Comparison of ENCODE assay signal across 37 cellular contexts in the genomic region with DNA sequence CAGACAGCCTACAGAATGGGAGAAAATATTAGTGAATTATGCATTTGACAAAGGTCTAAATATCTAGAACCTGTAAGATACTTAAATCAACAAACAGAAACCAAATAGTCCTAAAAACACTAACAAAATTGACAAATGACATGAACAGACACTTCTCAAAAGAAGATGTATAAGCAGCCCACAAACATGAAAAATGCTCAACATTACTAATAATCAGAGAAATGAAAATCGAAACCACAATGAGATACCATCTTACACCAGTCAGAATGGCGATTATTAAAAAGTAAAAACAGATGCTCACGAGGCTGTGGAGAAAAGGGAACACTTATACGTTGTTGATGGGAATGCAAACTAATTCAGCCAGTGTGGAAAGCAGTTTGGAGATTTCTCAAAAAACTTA.
"Had no signal": no experiment of that assay in that cellular context is flagged by ENCODE, and none has a peak within 500 bp of the region (broad histone marks: within the 10 kb centered on the region; RNA-seq: fewer than 3 reads in every experiment).

No MANE protein-coding gene starts in this region.

- H3K4me3 ChIP-seq: adrenal gland, body of pancreas, breast epithelium, colonic mucosa had no signal

- ATAC-seq: activated CD4-positive, alpha-beta T cell treated with anti-CD3 and anti-CD28 coated beads for 36 hours; activated CD4-positive, CD25-positive, alpha-beta regulatory T cell treated with anti-CD3 and anti-CD28 coated beads, Interleukin-2, amount 50 U/mL, for 24 hours; activated CD8-positive, alpha-beta memory T cell treated with anti-CD3 and anti-CD28 coated beads, Interleukin-2, amount 10 ng/mL, durations not matched to agents 7 days and 5 days; activated CD8-positive, alpha-beta T cell treated with anti-CD3 and anti-CD28 coated beads, Interleukin-2, amount 10 ng/mL, durations not matched to agents 7 days and 5 days; activated naive CD4-positive, alpha-beta T cell treated with anti-CD3 and anti-CD28 coated beads, Interleukin-2, amount 50 U/mL, for 72 hours; body of pancreas; WTC11 had no signal

- H3K36me3 Mint-ChIP-seq: activated CD8-positive, alpha-beta memory T cell treated with anti-CD3 and anti-CD28 coated beads, Interleukin-2, amount 10 ng/mL, durations not matched to agents 7 days and 5 days; activated naive CD4-positive, alpha-beta T cell treated with anti-CD3 and anti-CD28 coated beads, Interleukin-2, amount 50 U/mL, for 72 hours; activated naive CD8-positive, alpha-beta T cell treated with anti-CD3 and anti-CD28 coated beads for 36 hours had no signal

- H3K27me3 Mint-ChIP-seq: activated CD4-positive, alpha-beta memory T cell treated with anti-CD3 and anti-CD28 coated beads, Interleukin-2, amount 10 ng/mL, durations not matched to agents 7 days and 5 days; activated CD4-positive, alpha-beta T cell treated with anti-CD3 and anti-CD28 coated beads for 36 hours; activated CD4-positive, alpha-beta T cell treated with anti-CD3 and anti-CD28 coated beads, Interleukin-2, amount 10 ng/mL, durations not matched to agents 7 days and 5 days; activated CD8-positive, alpha-beta memory T cell treated with anti-CD3 and anti-CD28 coated beads, Interleukin-2, amount 10 ng/mL, durations not matched to agents 7 days and 5 days; activated naive CD8-positive, alpha-beta T cell treated with anti-CD3 and anti-CD28 coated beads for 36 hours; activated T-cell treated with anti-CD3 and anti-CD28 coated beads, Interleukin-2, amount 50 U/mL, for 24 hours had no signal

- H3K27ac Mint-ChIP-seq: activated CD4-positive, alpha-beta memory T cell treated with anti-CD3 and anti-CD28 coated beads, Interleukin-2, amount 10 ng/mL, durations not matched to agents 7 days and 5 days; activated CD4-positive, alpha-beta T cell treated with anti-CD3 and anti-CD28 coated beads for 36 hours; activated CD4-positive, alpha-beta T cell treated with anti-CD3 and anti-CD28 coated beads, Interleukin-2, amount 10 ng/mL, durations not matched to agents 7 days and 5 days; activated CD8-positive, alpha-beta memory T cell treated with anti-CD3 and anti-CD28 coated beads, Interleukin-2, amount 10 ng/mL, durations not matched to agents 7 days and 5 days; activated CD8-positive, alpha-beta T cell treated with anti-CD3 and anti-CD28 coated beads, Interleukin-2, amount 10 ng/mL, durations not matched to agents 7 days and 5 days; activated naive CD4-positive, alpha-beta T cell treated with anti-CD3 and anti-CD28 coated beads for 36 hours; activated naive CD4-positive, alpha-beta T cell treated with anti-CD3 and anti-CD28 coated beads, Interleukin-2, amount 50 U/mL, for 72 hours; activated naive CD8-positive, alpha-beta T cell treated with anti-CD3 and anti-CD28 coated beads for 36 hours; activated T-cell treated with anti-CD3 and anti-CD28 coated beads, Interleukin-2, amount 50 U/mL, for 24 hours; T-helper 2 cell treated with Interferon-gamma antibody and Interleukin-4, amounts not matched to agents 5 μg/mL and 100 μg/mL, for 36 hours; WTC11 had no signal

- H3K36me3 ChIP-seq: adrenal gland, brain microvascular endothelial cell, breast epithelium, colonic mucosa, WERI-Rb-1 had no signal

- H3K4me1 ChIP-seq: adrenal gland, body of pancreas, breast epithelium, colonic mucosa had no signal

- H3K4me3 Mint-ChIP-seq: activated CD4-positive, alpha-beta memory T cell treated with anti-CD3 and anti-CD28 coated beads, Interleukin-2, amount 10 ng/mL, durations not matched to agents 7 days and 5 days; activated CD4-positive, alpha-beta T cell treated with anti-CD3 and anti-CD28 coated beads for 36 hours; activated CD4-positive, alpha-beta T cell treated with anti-CD3 and anti-CD28 coated beads, Interleukin-2, amount 10 ng/mL, durations not matched to agents 7 days and 5 days; activated CD8-positive, alpha-beta memory T cell treated with anti-CD3 and anti-CD28 coated beads, Interleukin-2, amount 10 ng/mL, durations not matched to agents 7 days and 5 days; activated CD8-positive, alpha-beta T cell treated with anti-CD3 and anti-CD28 coated beads, Interleukin-2, amount 10 ng/mL, durations not matched to agents 7 days and 5 days; activated naive CD4-positive, alpha-beta T cell treated with anti-CD3 and anti-CD28 coated beads for 36 hours; activated naive CD8-positive, alpha-beta T cell treated with anti-CD3 and anti-CD28 coated beads for 36 hours; activated T-cell treated with anti-CD3 and anti-CD28 coated beads, Interleukin-2, amount 50 U/mL, for 24 hours; T-helper 2 cell treated with Interferon-gamma antibody and Interleukin-4, amounts not matched to agents 5 μg/mL and 100 μg/mL, for 36 hours; WTC11 had no signal

- H3K4me1 Mint-ChIP-seq: activated CD4-positive, alpha-beta memory T cell treated with anti-CD3 and anti-CD28 coated beads, Interleukin-2, amount 10 ng/mL, durations not matched to agents 7 days and 5 days; activated CD4-positive, alpha-beta T cell treated with anti-CD3 and anti-CD28 coated beads for 36 hours; activated CD4-positive, alpha-beta T cell treated with anti-CD3 and anti-CD28 coated beads, Interleukin-2, amount 10 ng/mL, durations not matched to agents 7 days and 5 days; activated CD8-positive, alpha-beta memory T cell treated with anti-CD3 and anti-CD28 coated beads, Interleukin-2, amount 10 ng/mL, durations not matched to agents 7 days and 5 days; activated naive CD8-positive, alpha-beta T cell treated with anti-CD3 and anti-CD28 coated beads for 36 hours had no signal

- DNase-seq: activated CD4-positive, alpha-beta memory T cell treated with anti-CD3 and anti-CD28 coated beads, Interleukin-2, amount 10 ng/mL, durations not matched to agents 7 days and 5 days; activated CD4-positive, alpha-beta T cell treated with anti-CD3 and anti-CD28 coated beads for 1 hour; activated CD4-positive, alpha-beta T cell treated with anti-CD3 and anti-CD28 coated beads for 36 hours; activated CD4-positive, alpha-beta T cell treated with anti-CD3 and anti-CD28 coated beads for 48 hours; activated CD4-positive, alpha-beta T cell treated with anti-CD3 and anti-CD28 coated beads, Interleukin-2, amount 10 ng/mL, durations not matched to agents 7 days and 5 days; activated CD4-positive, alpha-beta T cell treated with anti-CD3 and anti-CD28 coated beads, Interleukin-2, amount 50 U/mL, for 48 hours; activated CD4-positive, CD25-positive, alpha-beta regulatory T cell; activated CD8-positive, alpha-beta memory T cell treated with anti-CD3 and anti-CD28 coated beads for 24 hours; activated CD8-positive, alpha-beta memory T cell treated with anti-CD3 and anti-CD28 coated beads, Interleukin-2, amount 10 ng/mL, durations not matched to agents 7 days and 5 days; activated CD8-positive, alpha-beta memory T cell treated with anti-CD3 and anti-CD28 coated beads, Interleukin-2, amount 50 U/mL, for 48 hours; activated CD8-positive, alpha-beta T cell treated with anti-CD3 and anti-CD28 coated beads, Interleukin-2, amount 10 ng/mL, durations not matched to agents 7 days and 5 days; activated effector memory CD4-positive, alpha-beta T cell treated with anti-CD3 and anti-CD28 coated beads, Interleukin-2, amount 50 U/mL, for 16 hours; activated gamma-delta T cell treated with Interleukin-2 at 50 U/mL for 16 hours; activated naive CD4-positive, alpha-beta T cell; activated naive CD4-positive, alpha-beta T cell treated with anti-CD3 and anti-CD28 coated beads for 36 hours; activated naive CD4-positive, alpha-beta T cell treated with anti-CD3 and anti-CD28 coated beads, Interleukin-2, amount 50 U/mL, for 16 hours; activated naive CD8-positive, alpha-beta T cell treated with anti-CD3 and anti-CD28 coated beads for 36 hours; activated T-cell treated with anti-CD3 and anti-CD28 coated beads, Interleukin-2, amount 50 U/mL, for 24 hours; activated T-cell treated with anti-CD3 and anti-CD28 coated beads, Interleukin-2, amount 50 U/mL, for 48 hours; adrenal gland; amniotic stem cell; aorta; body of pancreas; brain microvascular endothelial cell; central memory CD4-positive, alpha-beta T cell; cerebellar nuclear complex; colonic mucosa; T-helper 2 cell; T-helper 9 cell; WERI-Rb-1 had no signal

- H3K9me3 ChIP-seq: adrenal gland, breast epithelium, colonic mucosa had no signal

- H3K27ac ChIP-seq: adrenal gland, body of pancreas, brain microvascular endothelial cell, breast epithelium, colonic mucosa, WERI-Rb-1 had no signal

- FAIRE-seq: astrocyte, TTC549 had no signal

- H3K27me3 ChIP-seq: adrenal gland, body of pancreas, brain microvascular endothelial cell, breast epithelium, colonic mucosa had no signal
